Comparison of ENCODE assay signal across 16 cellular contexts in genomic region chr1:212531796-212532195, GRCh38.
DNase-seq lines count a peak whose midpoint lies in the region; ATAC-seq and TF ChIP-seq lines count a peak whose summit lies in the region.
"Had no signal": no experiment of that assay in that cellular context is flagged by ENCODE, and none has a peak within 500 bp of the region (broad histone marks: within the 10 kb centered on the region; RNA-seq: fewer than 3 reads in every experiment).

No MANE protein-coding gene starts in this region.

- BruUV-seq in PC-9 (replicated peaks; lab: Mats Ljungman, UMichigan) = no TSS peak

- no peaks in the 10 kb centered on the region for H3K36me3 ChIP-seq in BLaER1 treated with 17β-estradiol and CSF1 and Interleukin-3, amounts not matched to agents 10 nM and 100 nM
- H3K36me3 ChIP-seq in PC-9 (ENCODE audit: low read depth) = no peaks in the 10 kb centered on the region
- H3K36me3 ChIP-seq in BE2C = no peaks in the 10 kb centered on the region
- H3K36me3 ChIP-seq: HAP-1 had no signal

- no peak overlapping the region for H2AFZ ChIP-seq in PC-9

- intact Hi-C loops in PC-9 (cut with micrococcal nuclease; ENCODE audit: unreplicated experiment) = no loop called here

- H3K4me2 ChIP-seq in BLaER1 treated with 17β-estradiol and CSF1 and Interleukin-3, amounts not matched to agents 10 nM and 100 nM = peak overlapping the region in 10 of 11 experiments; percentile 23 to 80 (median 60); a peak in 17 of 22 replicates
- H3K4me2 ChIP-seq in PC-9 = no peak overlapping the region

- no peak for TF ChIP-seq CTCF in PC-9 (conservative IDR thresholded peaks at IDR 0.05)
- TF ChIP-seq CTCF in BE2C (IDR thresholded peaks at IDR 0.05; ENCODE audit: low read depth, low read length) = no peak

- peak overlapping the region in 2 of 11 experiments; percentile 56 to 70; a peak in 5 of 22 replicates for H3K27ac ChIP-seq in BLaER1 treated with 17β-estradiol and CSF1 and Interleukin-3, amounts not matched to agents 10 nM and 100 nM
- H3K27ac ChIP-seq in PC-9 = peak overlapping the region; percentile 2; the same call in 1 of the 2 replicates
- H3K27ac ChIP-seq: 22Rv1 had no signal

- H3K9me3 ChIP-seq in BLaER1 treated with 17β-estradiol and CSF1 and Interleukin-3, amounts not matched to agents 10 nM and 100 nM (replicated peaks in 1 of 11) = peaks cover 3 to 13% (median 7%) of the 10 kb centered on the region in 11 experiments; a peak in 21 of 22 replicates
- H3K9me3 ChIP-seq in PC-9 (ENCODE audit: insufficient read depth, low read depth) (0 out of 2 replicates have a peak, but pooled peaks cover 4% of the 10 kb centered on the region), BE2C (no peaks in the 10 kb centered on the region)
- H3K9me3 ChIP-seq: HAP-1 had no signal

- H3K27me3 ChIP-seq in BLaER1 treated with 17β-estradiol and CSF1 and Interleukin-3, amounts not matched to agents 10 nM and 100 nM = no peaks in the 10 kb centered on the region
- H3K27me3 ChIP-seq in PC-9 (ENCODE audit: insufficient read depth, low read depth) (no peaks in the 10 kb centered on the region), BE2C (no peaks in the 10 kb centered on the region)

- H3K4me3 ChIP-seq in BLaER1 treated with 17β-estradiol and CSF1 and Interleukin-3, amounts not matched to agents 10 nM and 100 nM = no peak overlapping the region
- H3K4me3 ChIP-seq in PC-9 (no peak overlapping the region), BE2C (ENCODE audit: low read depth, low read length) (no peak overlapping the region)
- H3K4me3 ChIP-seq: HAP-1 had no signal

- CTCF ChIA-PET in PC-9 (lab: Charles Lee) = no interaction called here

- H3F3A ChIP-seq in PC-9 (ENCODE audit: insufficient read depth, low read depth) = no peaks in the 10 kb centered on the region; the same call in 1 of the 2 replicates

- peaks cover 9 to 38% (median 15%) of the 10 kb centered on the region in 10 experiments for H3K4me1 ChIP-seq in BLaER1 treated with 17β-estradiol and CSF1 and Interleukin-3, amounts not matched to agents 10 nM and 100 nM
- H3K4me1 ChIP-seq in PC-9 (replicated peaks; ENCODE audit: insufficient read depth) (peaks cover 9% of the 10 kb centered on the region), BE2C (no peaks in the 10 kb centered on the region)
- H3K4me1 ChIP-seq: HAP-1 had no signal

- H3K9ac ChIP-seq in BLaER1 treated with 17β-estradiol and CSF1 and Interleukin-3, amounts not matched to agents 10 nM and 100 nM = peak overlapping the region in 1 of 11 experiments; percentile 18; a peak in 1 of 22 replicates

- H3K79me2 ChIP-seq in PC-9 (ENCODE audit: low read depth) = no peaks in the 10 kb centered on the region

- POLR2A ChIA-PET in PC-9 (lab: Charles Lee; ENCODE audit: unreplicated experiment) = no interaction called here

- no peak for DNase-seq in PC-9
- peak; percentile 69 for DNase-seq in foreskin melanocyte
- DNase-seq in BE2C = no peak
- DNase-seq: Calu3; CD4-positive, alpha-beta memory T cell; COR-L47; DMS53; DMS79 treated with DMSO at 0.1 percent for 48 hours; GF-D8; GOT3; HFFc6 had no signal

- no peak for ATAC-seq in esophagus mucosa
- no peak for ATAC-seq in HG02884 (IDR thresholded peaks at IDR 0.05; ENCODE audit: unreplicated experiment)

- no peaks in the 10 kb centered on the region for H3K9me2 ChIP-seq in PC-9 (ENCODE audit: insufficient read depth)

- no peaks in the 10 kb centered on the region for H4K20me1 ChIP-seq in BLaER1 treated with 17β-estradiol and CSF1 and Interleukin-3, amounts not matched to agents 10 nM and 100 nM
- H4K20me1 ChIP-seq in PC-9 (ENCODE audit: insufficient read depth) = no peaks in the 10 kb centered on the region
